9 cellular contexts compared by ENCODE assay signal in the genomic region with DNA sequence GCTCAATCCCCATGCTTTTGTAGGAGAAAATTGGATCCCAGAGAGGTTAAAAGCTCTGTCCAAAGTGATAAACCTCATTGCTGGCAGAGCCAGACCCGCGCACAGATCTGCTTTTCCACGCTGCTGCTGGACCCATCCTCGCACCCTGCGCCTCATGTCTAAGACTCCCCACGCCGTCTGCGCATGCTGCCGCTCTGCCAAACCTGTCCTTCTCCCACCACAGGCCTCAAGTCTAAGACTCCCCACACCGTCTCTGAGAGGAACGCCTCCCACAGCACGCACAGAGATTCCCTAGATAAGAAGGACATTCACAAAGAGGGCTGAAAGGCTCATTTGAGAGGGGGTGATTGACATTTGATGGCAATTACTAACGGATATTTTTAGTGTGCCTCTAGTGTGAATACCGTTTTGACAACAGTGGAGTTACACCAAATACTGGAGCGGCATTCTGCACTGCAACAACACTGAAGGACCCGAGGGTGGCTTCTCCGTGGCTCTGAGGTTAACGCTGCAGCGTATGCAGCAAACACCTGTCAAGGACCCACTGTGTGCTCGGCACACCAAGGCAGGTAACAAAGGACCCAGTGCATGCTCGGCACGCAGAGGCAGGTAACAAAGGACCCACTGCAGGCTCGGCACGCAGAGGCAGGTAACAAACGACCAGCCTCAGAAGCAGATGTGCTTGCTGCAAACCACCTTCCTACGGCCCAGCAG.
DNase-seq lines count a peak whose midpoint lies in the region; ATAC-seq lines count a peak whose summit lies in the region.
"Had no signal": no experiment of that assay in that cellular context is flagged by ENCODE, and none has a peak within 500 bp of the region (broad histone marks: within the 10 kb centered on the region; RNA-seq: fewer than 3 reads in every experiment).

No MANE protein-coding gene starts in this region.

- CTCF ChIA-PET in activated CD4-positive, alpha-beta memory T cell treated with anti-CD3 and anti-CD28 coated beads for 36 hours (lab: Charles Lee) = no interaction called here

- no peaks in the 10 kb centered on the region for H3K9me3 Mint-ChIP-seq in activated CD4-positive, alpha-beta memory T cell treated with anti-CD3 and anti-CD28 coated beads for 36 hours

- peaks cover 3 to 11% (median 10%) of the 10 kb centered on the region in 3 donors for H3K4me1 ChIP-seq in skeletal muscle tissue (ENCODE audit: control insufficient read depth in 3 of 3, insufficient read depth in 3 of 3, low read length in 3 of 3)
- H3K4me1 ChIP-seq in SJCRH30 = no peaks in the 10 kb centered on the region

- no peak overlapping the region for H3K27ac Mint-ChIP-seq in activated CD4-positive, alpha-beta memory T cell treated with anti-CD3 and anti-CD28 coated beads for 36 hours

- H3K9me3 ChIP-seq in skeletal muscle tissue (ENCODE audit: control insufficient read depth in 3 of 3, low read length in 3 of 3) = peaks cover 0 to 6% (median 5%) of the 10 kb centered on the region in 3 donors
- no peaks in the 10 kb centered on the region for H3K9me3 ChIP-seq in SJCRH30 (replicated peaks)

- H3K27me3 Mint-ChIP-seq in activated CD4-positive, alpha-beta memory T cell treated with anti-CD3 and anti-CD28 coated beads for 36 hours = no peaks in the 10 kb centered on the region

- H3K36me3 Mint-ChIP-seq in activated CD4-positive, alpha-beta memory T cell treated with anti-CD3 and anti-CD28 coated beads for 36 hours = no peaks in the 10 kb centered on the region

- POLR2A ChIA-PET in activated CD4-positive, alpha-beta memory T cell treated with anti-CD3 and anti-CD28 coated beads for 36 hours (lab: Charles Lee) = no interaction called here

- peaks cover 33% of the 10 kb centered on the region for H3K4me1 Mint-ChIP-seq in activated CD4-positive, alpha-beta memory T cell treated with anti-CD3 and anti-CD28 coated beads for 36 hours (ENCODE audit: low read depth)

- H3K27ac ChIP-seq in skeletal muscle tissue (ENCODE audit: low read depth, low read length) (no peak overlapping the region), SJCRH30 (no peak overlapping the region)

- peaks cover 3 to 16% (median 12%) of the 10 kb centered on the region in 3 donors for H3K27me3 ChIP-seq in skeletal muscle tissue (ENCODE audit: control insufficient read depth in 3 of 3, insufficient read depth in 3 of 3, low read length in 3 of 3)
- no peaks in the 10 kb centered on the region for H3K27me3 ChIP-seq in SJCRH30

- H3K9ac ChIP-seq in skeletal muscle tissue (ENCODE audit: low read depth in 1 of 3, low read length in 3 of 3) = peak overlapping the region in 2 of 3 donors; percentile 62 to 65

- H3K36me3 ChIP-seq in skeletal muscle tissue (ENCODE audit: control insufficient read depth in 3 of 3, insufficient read depth in 3 of 3, low read length in 3 of 3) (no peaks in the 10 kb centered on the region), SJCRH30 (peaks cover 20% of the 10 kb centered on the region)

- intact Hi-C loops in activated CD4-positive, alpha-beta memory T cell treated with anti-CD3 and anti-CD28 coated beads for 36 hours (cut with micrococcal nuclease) = loop anchor here (2.0 kb wide), 3 partner anchors 45 to 77 kb away; no protein-coding TSS in a partner anchor
- intact Hi-C loops in left ventricle myocardium superior (cut with micrococcal nuclease) = no loop called here

- ATAC-seq in GM21619 (IDR thresholded peaks at IDR 0.05; ENCODE audit: unreplicated experiment) (peak; percentile 14), left ventricle myocardium superior (no peak), HG02973 (IDR thresholded peaks at IDR 0.05; ENCODE audit: unreplicated experiment) (no peak), GM19463 (IDR thresholded peaks at IDR 0.05; ENCODE audit: unreplicated experiment) (no peak)
- ATAC-seq: HCT116 had no signal

- DNase-seq in activated CD4-positive, alpha-beta memory T cell treated with anti-CD3 and anti-CD28 coated beads for 36 hours = no peak
- DNase-seq in left ventricle myocardium superior (peak; percentile 20), islet precursor cell (no peak), SJCRH30 (no peak)

- peak overlapping the region; percentile 78 to 83 (median 83) for H3K4me3 ChIP-seq in skeletal muscle tissue (ENCODE audit: low read length in 3 of 3)
- no peak overlapping the region for H3K4me3 ChIP-seq in SJCRH30

- H3K4me3 Mint-ChIP-seq in activated CD4-positive, alpha-beta memory T cell treated with anti-CD3 and anti-CD28 coated beads for 36 hours = peak overlapping the region; percentile 85
